ENCODE assay signal across 12 cellular contexts in the genomic region with DNA sequence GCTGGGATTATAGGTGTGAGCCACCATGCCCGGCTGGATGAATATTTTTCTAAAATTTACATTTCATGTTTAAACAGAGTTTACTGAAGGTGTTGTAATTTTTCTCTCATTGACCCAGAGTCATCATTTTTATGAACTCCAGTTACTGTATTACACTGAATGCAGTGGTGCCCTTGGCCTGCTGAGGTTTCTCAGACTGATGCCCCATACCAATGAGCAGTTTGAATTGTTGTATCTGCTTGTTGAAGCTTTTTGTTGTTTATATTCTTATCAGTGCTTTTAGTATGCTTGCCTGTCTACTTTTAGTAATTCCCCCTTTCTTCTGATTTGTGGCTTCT. TPM values are rescaled to one million over a fixed set of nuclear protein-coding genes. Genes with fewer than 3 reads are reported as not detected.
DNase-seq lines count a peak whose midpoint lies in the region; ATAC-seq and TF ChIP-seq lines count a peak whose summit lies in the region.
"Had no signal": no experiment of that assay in that cellular context is flagged by ENCODE, and none has a peak within 500 bp of the region (broad histone marks: within the 10 kb centered on the region; RNA-seq: fewer than 3 reads in every experiment).

No MANE protein-coding gene starts in this region.

- intact Hi-C loops in activated CD4-positive, alpha-beta memory T cell treated with anti-CD3 and anti-CD28 coated beads for 36 hours (cut with micrococcal nuclease) = loop anchor here (1.0 kb wide), 4 partner anchors 14 to 56 kb away; partner anchors contain the start of genes BAG1 and NFX1
- intact Hi-C loops in left ventricle myocardium inferior (cut with micrococcal nuclease) = no loop called here

- no peaks in the 10 kb centered on the region for H3K9me3 ChIP-seq in left ventricle myocardium inferior (replicated peaks)
- H3K9me3 ChIP-seq: right lobe of liver had no signal

- peak overlapping the region; percentile 52 for H3K27ac ChIP-seq in left ventricle myocardium inferior (replicated peaks)
- H3K27ac ChIP-seq: right lobe of liver had no signal

- H3K36me3 ChIP-seq in left ventricle myocardium inferior = peaks cover 95% of the 10 kb centered on the region

- H3K9me3 Mint-ChIP-seq in activated CD4-positive, alpha-beta memory T cell treated with anti-CD3 and anti-CD28 coated beads for 36 hours = no peaks in the 10 kb centered on the region
- H3K9me3 Mint-ChIP-seq in activated CD4-positive, alpha-beta memory T cell treated with anti-CD3 and anti-CD28 coated beads, Interleukin-2, amount 10 ng/mL, durations not matched to agents 7 days and 5 days = peaks cover 2% of the 10 kb centered on the region
- H3K9me3 Mint-ChIP-seq in activated T-helper 17 cell treated with anti-CD3 and anti-CD28 coated beads, Interleukin-2, amount 50 U/mL, for 72 hours = no peaks in the 10 kb centered on the region
- H3K9me3 Mint-ChIP-seq in stimulated activated memory B cell treated with anti-CD40 and anti-IgM and Interleukin-4, amounts not matched to agents 10 μg/mL and 1 μg/mL and 100 μg/mL, for 72 hours = no peaks in the 10 kb centered on the region

- H3K4me3 Mint-ChIP-seq in activated CD4-positive, alpha-beta memory T cell treated with anti-CD3 and anti-CD28 coated beads for 36 hours = no peak overlapping the region
- H3K4me3 Mint-ChIP-seq in activated CD4-positive, alpha-beta memory T cell treated with anti-CD3 and anti-CD28 coated beads, Interleukin-2, amount 10 ng/mL, durations not matched to agents 7 days and 5 days = no peak overlapping the region
- peak overlapping the region; percentile 40 for H3K4me3 Mint-ChIP-seq in activated T-helper 17 cell treated with anti-CD3 and anti-CD28 coated beads, Interleukin-2, amount 50 U/mL, for 72 hours
- H3K4me3 Mint-ChIP-seq in stimulated activated memory B cell treated with anti-CD40 and anti-IgM and Interleukin-4, amounts not matched to agents 10 μg/mL and 1 μg/mL and 100 μg/mL, for 72 hours = no peak overlapping the region
- H3K4me3 Mint-ChIP-seq: naive B cell had no signal

- peaks cover 36% of the 10 kb centered on the region for H3K4me1 ChIP-seq in left ventricle myocardium inferior
- H3K4me1 ChIP-seq: right lobe of liver had no signal

- POLR2A ChIA-PET in activated CD4-positive, alpha-beta memory T cell treated with anti-CD3 and anti-CD28 coated beads for 36 hours (lab: Charles Lee) = interaction anchor here (0.8 to 2.3 kb wide), 5 partner anchors 11 to 295 kb away, joined by 3 to 23 read pairs (median 3); partner anchors contain the start of genes DNAJA1 and NFX1
- POLR2A ChIA-PET in activated CD4-positive, alpha-beta memory T cell treated with anti-CD3 and anti-CD28 coated beads, Interleukin-2, amount 10 ng/mL, durations not matched to agents 7 days and 5 days (lab: Charles Lee) = interaction anchor here (1.7 kb wide), 1 partner anchor 30 kb away, joined by 4 read pairs; the partner anchor contains the start of gene NFX1

- no peak overlapping the region for H3K4me3 ChIP-seq in left ventricle myocardium inferior
- H3K4me3 ChIP-seq: right lobe of liver had no signal

- H3K4me1 Mint-ChIP-seq in activated CD4-positive, alpha-beta memory T cell treated with anti-CD3 and anti-CD28 coated beads for 36 hours (ENCODE audit: low read depth) = peaks cover 27% of the 10 kb centered on the region
- peaks cover 2% of the 10 kb centered on the region for H3K4me1 Mint-ChIP-seq in activated CD4-positive, alpha-beta memory T cell treated with anti-CD3 and anti-CD28 coated beads, Interleukin-2, amount 10 ng/mL, durations not matched to agents 7 days and 5 days
- peaks cover 20% of the 10 kb centered on the region for H3K4me1 Mint-ChIP-seq in activated T-helper 17 cell treated with anti-CD3 and anti-CD28 coated beads, Interleukin-2, amount 50 U/mL, for 72 hours
- H3K4me1 Mint-ChIP-seq in stimulated activated memory B cell treated with anti-CD40 and anti-IgM and Interleukin-4, amounts not matched to agents 10 μg/mL and 1 μg/mL and 100 μg/mL, for 72 hours = peaks cover 7% of the 10 kb centered on the region
- H3K4me1 Mint-ChIP-seq: naive B cell had no signal

- peaks cover 64% of the 10 kb centered on the region for H3K36me3 Mint-ChIP-seq in activated CD4-positive, alpha-beta memory T cell treated with anti-CD3 and anti-CD28 coated beads for 36 hours
- peaks cover 79% of the 10 kb centered on the region for H3K36me3 Mint-ChIP-seq in activated CD4-positive, alpha-beta memory T cell treated with anti-CD3 and anti-CD28 coated beads, Interleukin-2, amount 10 ng/mL, durations not matched to agents 7 days and 5 days (ENCODE audit: low read depth)
- H3K36me3 Mint-ChIP-seq in activated T-helper 17 cell treated with anti-CD3 and anti-CD28 coated beads, Interleukin-2, amount 50 U/mL, for 72 hours (ENCODE audit: low read depth) = peaks cover 16% of the 10 kb centered on the region
- peaks cover 73% of the 10 kb centered on the region for H3K36me3 Mint-ChIP-seq in stimulated activated memory B cell treated with anti-CD40 and anti-IgM and Interleukin-4, amounts not matched to agents 10 μg/mL and 1 μg/mL and 100 μg/mL, for 72 hours

- H3K27ac Mint-ChIP-seq in activated CD4-positive, alpha-beta memory T cell treated with anti-CD3 and anti-CD28 coated beads for 36 hours = peak overlapping the region; percentile 80
- H3K27ac Mint-ChIP-seq in activated CD4-positive, alpha-beta memory T cell treated with anti-CD3 and anti-CD28 coated beads, Interleukin-2, amount 10 ng/mL, durations not matched to agents 7 days and 5 days = no peak overlapping the region
- peak overlapping the region; percentile 81 for H3K27ac Mint-ChIP-seq in activated T-helper 17 cell treated with anti-CD3 and anti-CD28 coated beads, Interleukin-2, amount 50 U/mL, for 72 hours
- H3K27ac Mint-ChIP-seq in stimulated activated memory B cell treated with anti-CD40 and anti-IgM and Interleukin-4, amounts not matched to agents 10 μg/mL and 1 μg/mL and 100 μg/mL, for 72 hours = peak overlapping the region; percentile 46
- H3K27ac Mint-ChIP-seq: naive B cell had no signal

- CTCF ChIA-PET in activated CD4-positive, alpha-beta memory T cell treated with anti-CD3 and anti-CD28 coated beads for 36 hours (lab: Charles Lee) = interaction anchor here (1.0 to 4.0 kb wide), 5 partner anchors 11 to 96 kb away, joined by 4 to 22 read pairs (median 5); partner anchors contain the start of gene NFX1
- CTCF ChIA-PET in activated CD4-positive, alpha-beta memory T cell treated with anti-CD3 and anti-CD28 coated beads, Interleukin-2, amount 10 ng/mL, durations not matched to agents 7 days and 5 days (lab: Charles Lee) = interaction anchor here (0.9 to 1.4 kb wide), 2 partner anchors 54 to 94 kb away, joined by 3 read pairs; no protein-coding TSS in a partner anchor

- H3K27me3 ChIP-seq in left ventricle myocardium inferior (ENCODE audit: low read depth) = no peaks in the 10 kb centered on the region
- H3K27me3 ChIP-seq: right lobe of liver had no signal

- TF ChIP-seq CTCF in left ventricle myocardium inferior (IDR thresholded peaks at IDR 0.05; ENCODE audit: borderline replicate concordance) = no peak

- DNase-seq in activated CD4-positive, alpha-beta memory T cell treated with anti-CD3 and anti-CD28 coated beads for 36 hours = no peak
- DNase-seq in activated CD4-positive, alpha-beta memory T cell treated with anti-CD3 and anti-CD28 coated beads, Interleukin-2, amount 10 ng/mL, durations not matched to agents 7 days and 5 days = no peak
- DNase-seq in left ventricle myocardium inferior (no peak), NCI-H774 (lab: John Stamatoyannopoulos, UW) (no peak), T-helper 1 cell (no peak)
- DNase-seq: activated gamma-delta T cell treated with Interleukin-2 at 50 U/mL for 16 hours, GF-D8, naive B cell, right lobe of liver had no signal

- ATAC-seq in activated T-helper 17 cell treated with anti-CD3 and anti-CD28 coated beads, Interleukin-2, amount 50 U/mL, for 72 hours (replicated peaks) = no peak
- no peak for ATAC-seq in stimulated activated memory B cell treated with anti-CD40 and anti-IgM and Interleukin-4, amounts not matched to agents 10 μg/mL and 1 μg/mL and 100 μg/mL, for 72 hours
- ATAC-seq in HG02973 (IDR thresholded peaks at IDR 0.05; ENCODE audit: unreplicated experiment) = no peak

- H3K27me3 Mint-ChIP-seq in activated CD4-positive, alpha-beta memory T cell treated with anti-CD3 and anti-CD28 coated beads for 36 hours = no peaks in the 10 kb centered on the region
- H3K27me3 Mint-ChIP-seq in activated CD4-positive, alpha-beta memory T cell treated with anti-CD3 and anti-CD28 coated beads, Interleukin-2, amount 10 ng/mL, durations not matched to agents 7 days and 5 days = no peaks in the 10 kb centered on the region
- no peaks in the 10 kb centered on the region for H3K27me3 Mint-ChIP-seq in activated T-helper 17 cell treated with anti-CD3 and anti-CD28 coated beads, Interleukin-2, amount 50 U/mL, for 72 hours
- H3K27me3 Mint-ChIP-seq in stimulated activated memory B cell treated with anti-CD40 and anti-IgM and Interleukin-4, amounts not matched to agents 10 μg/mL and 1 μg/mL and 100 μg/mL, for 72 hours = no peaks in the 10 kb centered on the region
- H3K27me3 Mint-ChIP-seq: naive B cell had no signal

RNA-seq across cellular contexts. Expression of gene NFX1, which starts 29.9 kb away (rescaled TPM):
- total RNA-seq in activated CD4-positive, alpha-beta memory T cell treated with anti-CD3 and anti-CD28 coated beads for 36 hours = 10 to 100 TPM; 36.5 to 38.6 TPM
- 10 to 100 TPM; 37.5 to 37.8 TPM for total RNA-seq in activated CD4-positive, alpha-beta memory T cell treated with anti-CD3 and anti-CD28 coated beads, Interleukin-2, amount 10 ng/mL, durations not matched to agents 7 days and 5 days
- 10 to 100 TPM; 32.0 to 56.5 TPM for total RNA-seq in activated T-helper 17 cell treated with anti-CD3 and anti-CD28 coated beads, Interleukin-2, amount 50 U/mL, for 72 hours
- 31.4 TPM for total RNA-seq in left ventricle myocardium inferior

RNA-seq across cellular contexts. Expression of gene CHMP5, which starts 55.4 kb away (rescaled TPM):
- 100 to 1,000 TPM; 116 to 119 TPM for total RNA-seq in activated CD4-positive, alpha-beta memory T cell treated with anti-CD3 and anti-CD28 coated beads for 36 hours
- total RNA-seq in activated CD4-positive, alpha-beta memory T cell treated with anti-CD3 and anti-CD28 coated beads, Interleukin-2, amount 10 ng/mL, durations not matched to agents 7 days and 5 days = 100 to 1,000 TPM; 149 TPM
- 10 to 100 TPM; 54.7 to 70.0 TPM for total RNA-seq in activated T-helper 17 cell treated with anti-CD3 and anti-CD28 coated beads, Interleukin-2, amount 50 U/mL, for 72 hours
- 56.9 TPM for total RNA-seq in left ventricle myocardium inferior

RNA-seq across cellular contexts. Expression of gene BAG1, which starts 55.7 kb away (rescaled TPM):
- 10 to 100 TPM; 52.7 to 56.6 TPM for total RNA-seq in activated CD4-positive, alpha-beta memory T cell treated with anti-CD3 and anti-CD28 coated beads for 36 hours
- total RNA-seq in activated CD4-positive, alpha-beta memory T cell treated with anti-CD3 and anti-CD28 coated beads, Interleukin-2, amount 10 ng/mL, durations not matched to agents 7 days and 5 days = 10 to 100 TPM; 56.3 to 57.1 TPM
- 10 to 100 TPM; 41.2 to 95.2 TPM for total RNA-seq in activated T-helper 17 cell treated with anti-CD3 and anti-CD28 coated beads, Interleukin-2, amount 50 U/mL, for 72 hours
- total RNA-seq in left ventricle myocardium inferior = 138 TPM
